Comparison of ENCODE assay signal across 32 cellular contexts in genomic region chr17:12040478-12040877, GRCh38. TPM values are rescaled to one million over a fixed set of nuclear protein-coding genes. Genes with fewer than 3 reads are reported as not detected.
DNase-seq lines count a peak whose midpoint lies in the region; ATAC-seq and TF ChIP-seq lines count a peak whose summit lies in the region.
"Had no signal": no experiment of that assay in that cellular context is flagged by ENCODE, and none has a peak within 500 bp of the region (broad histone marks: within the 10 kb centered on the region; RNA-seq: fewer than 3 reads in every experiment).

No MANE protein-coding gene starts in this region.

- no peaks in the 10 kb centered on the region for H3K27me3 Mint-ChIP-seq in activated naive CD8-positive, alpha-beta T cell
- no peaks in the 10 kb centered on the region for H3K27me3 Mint-ChIP-seq in stimulated activated memory B cell treated with anti-CD40 and anti-IgM and Interleukin-4, amounts not matched to agents 10 μg/mL and 1 μg/mL and 100 μg/mL, for 72 hours
- H3K27me3 Mint-ChIP-seq: activated CD4-positive, alpha-beta T cell treated with anti-CD3 and anti-CD28 coated beads, Interleukin-2, amount 10 ng/mL, durations not matched to agents 7 days and 5 days; activated naive CD4-positive, alpha-beta T cell treated with anti-CD3 and anti-CD28 coated beads, Interleukin-2, amount 50 U/mL, for 24 hours; naive B cell; progenitor cell of endocrine pancreas; T-cell had no signal

- no peak overlapping the region for H3K27ac ChIP-seq in OCI-LY7 (ENCODE audit: low read depth, low read length, poor library complexity, severe bottlenecking)
- H3K27ac ChIP-seq: cardiac muscle cell, HL-60, KMS-11, left ventricle myocardium inferior, neutrophil, Peyer's patch, right lobe of liver, thyroid gland, uterus, WERI-Rb-1 had no signal

- H3K4me3 Mint-ChIP-seq in activated naive CD8-positive, alpha-beta T cell: no peak overlapping the region
- no peak overlapping the region for H3K4me3 Mint-ChIP-seq in stimulated activated memory B cell treated with anti-CD40 and anti-IgM and Interleukin-4, amounts not matched to agents 10 μg/mL and 1 μg/mL and 100 μg/mL, for 72 hours
- H3K4me3 Mint-ChIP-seq: activated CD4-positive, alpha-beta T cell treated with anti-CD3 and anti-CD28 coated beads, Interleukin-2, amount 10 ng/mL, durations not matched to agents 7 days and 5 days; mesothelial cell of epicardium; naive B cell; T-cell had no signal

- H2AFZ ChIP-seq in OCI-LY7 (ENCODE audit: low read length): no peak overlapping the region

- no peak overlapping the region for H3K4me2 ChIP-seq in OCI-LY7 (ENCODE audit: low read length)
- H3K4me2 ChIP-seq: KMS-11 had no signal

- in situ Hi-C loops in KBM-7 (cut with MboI; ENCODE audit: low pct_unique_long_range_greater_than_20kb, low sequenced_read_pairs): no loop called here

- POLR2A ChIA-PET in OCI-LY7 (lab: Charles Lee): no interaction called here

- peaks cover 79% of the 10 kb centered on the region for H3K4me1 Mint-ChIP-seq in activated naive CD8-positive, alpha-beta T cell (ENCODE audit: low read depth)
- peaks cover 48% of the 10 kb centered on the region for H3K4me1 Mint-ChIP-seq in stimulated activated memory B cell treated with anti-CD40 and anti-IgM and Interleukin-4, amounts not matched to agents 10 μg/mL and 1 μg/mL and 100 μg/mL, for 72 hours

- H3K79me2 ChIP-seq in OCI-LY7 (ENCODE audit: insufficient read depth, low read depth, low read length): peaks cover 10% of the 10 kb centered on the region; the same call in 1 of the 2 replicates

- H3K9me3 Mint-ChIP-seq in activated naive CD8-positive, alpha-beta T cell (ENCODE audit: low read depth): no peaks in the 10 kb centered on the region
- no peaks in the 10 kb centered on the region for H3K9me3 Mint-ChIP-seq in stimulated activated memory B cell treated with anti-CD40 and anti-IgM and Interleukin-4, amounts not matched to agents 10 μg/mL and 1 μg/mL and 100 μg/mL, for 72 hours
- H3K9me3 Mint-ChIP-seq: activated naive CD4-positive, alpha-beta T cell treated with anti-CD3 and anti-CD28 coated beads, Interleukin-2, amount 50 U/mL, for 24 hours; mesothelial cell of epicardium; naive B cell; T-cell had no signal

- no peaks in the 10 kb centered on the region for H3K9me3 ChIP-seq in OCI-LY7 (ENCODE audit: low read length)
- H3K9me3 ChIP-seq: left ventricle myocardium inferior, neutrophil, Peyer's patch, right lobe of liver, SJSA1, thyroid gland, uterus had no signal

- no peaks in the 10 kb centered on the region for H3K4me1 ChIP-seq in OCI-LY7 (ENCODE audit: insufficient read depth, low read length, poor library complexity, severe bottlenecking)
- H3K4me1 ChIP-seq: uterus had no signal

- TF ChIP-seq CTCF in fibroblast of mammary gland (conservative IDR thresholded peaks at IDR 0.05; ENCODE audit: control insufficient read depth, insufficient read depth, low read depth, low read length) (no peak), OCI-LY7 (conservative IDR thresholded peaks at IDR 0.05; ENCODE audit: low read length) (no peak)

- no peaks in the 10 kb centered on the region for H3K36me3 ChIP-seq in OCI-LY7 (ENCODE audit: insufficient read depth, low read length)
- H3K36me3 ChIP-seq: cardiac muscle cell, left ventricle myocardium inferior, neutrophil, Peyer's patch, right lobe of liver, SJSA1, thyroid gland, uterus, WERI-Rb-1 had no signal

- peaks cover 5% of the 10 kb centered on the region for H3K36me3 Mint-ChIP-seq in activated naive CD8-positive, alpha-beta T cell
- no peaks in the 10 kb centered on the region for H3K36me3 Mint-ChIP-seq in stimulated activated memory B cell treated with anti-CD40 and anti-IgM and Interleukin-4, amounts not matched to agents 10 μg/mL and 1 μg/mL and 100 μg/mL, for 72 hours
- H3K36me3 Mint-ChIP-seq: naive B cell had no signal

- H3K4me3 ChIP-seq in fibroblast of mammary gland (ENCODE audit: control insufficient read depth, low read depth, low read length): no peak overlapping the region
- no peak overlapping the region for H3K4me3 ChIP-seq in OCI-LY7 (ENCODE audit: low read depth, low read length, poor library complexity, severe bottlenecking)
- H3K4me3 ChIP-seq: cardiac muscle cell, left ventricle myocardium inferior, Peyer's patch, right lobe of liver, SJSA1, thyroid gland, uterus had no signal

- H3K9me2 ChIP-seq in OCI-LY7 (ENCODE audit: insufficient read depth, low read length): no peaks in the 10 kb centered on the region

- ATAC-seq in stimulated activated memory B cell treated with anti-CD40 and anti-IgM and Interleukin-4, amounts not matched to agents 10 μg/mL and 1 μg/mL and 100 μg/mL, for 72 hours: no peak
- no peak for ATAC-seq in left colon
- ATAC-seq: right lobe of liver, T-cell had no signal

- H4K20me1 ChIP-seq in OCI-LY7 (ENCODE audit: insufficient read depth, low read length): peaks cover 20% of the 10 kb centered on the region

- DNase-seq in AG20443 (ENCODE audit: low spot score): peak; percentile 8
- peak; percentile 38 for DNase-seq in LHCN-M2 (ENCODE audit: low read depth)
- peak; percentile 39 for DNase-seq in fibroblast of mammary gland (ENCODE audit: low read depth)
- DNase-seq in KBM-7: no peak
- no peak for DNase-seq in OCI-LY7 (ENCODE audit: low spot score)
- DNase-seq in left colon: no peak
- DNase-seq: ACHN; activated CD4-positive, alpha-beta T cell treated with anti-CD3 and anti-CD28 coated beads, Interleukin-2, amount 10 ng/mL, durations not matched to agents 7 days and 5 days; anterior cingulate cortex; glutamatergic neuron; GOT3; left ventricle myocardium inferior; naive B cell; NCI-H1417 treated with DMSO at 0.1 percent for 48 hours; NCI-H2029 treated with DMSO at 0.1 percent for 48 hours; Peyer's patch; right lobe of liver; stimulated activated CD4-positive, alpha-beta T cell treated with anti-CD3 and anti-CD28 coated beads, Interleukin-4, amount 100 ng/mL, for 1 hour; T-cell; thyroid gland; uterus; WERI-Rb-1 had no signal

- no TSS peak for BruUV-seq in OCI-LY7 (replicated peaks; lab: Mats Ljungman, UMichigan)

- peak overlapping the region; percentile 41 for H3K27ac Mint-ChIP-seq in activated naive CD8-positive, alpha-beta T cell
- H3K27ac Mint-ChIP-seq in stimulated activated memory B cell treated with anti-CD40 and anti-IgM and Interleukin-4, amounts not matched to agents 10 μg/mL and 1 μg/mL and 100 μg/mL, for 72 hours: no peak overlapping the region
- H3K27ac Mint-ChIP-seq: activated CD4-positive, alpha-beta T cell treated with anti-CD3 and anti-CD28 coated beads, Interleukin-2, amount 10 ng/mL, durations not matched to agents 7 days and 5 days; mesothelial cell of epicardium; naive B cell; progenitor cell of endocrine pancreas; T-cell had no signal

- intact Hi-C loops in OCI-LY7 (cut with micrococcal nuclease; ENCODE audit: unreplicated experiment) (no loop called here), left colon (cut with DNase I, micrococcal nuclease) (no loop called here)

- CTCF ChIA-PET in OCI-LY7 (lab: Charles Lee; ENCODE audit: unreplicated experiment): no interaction called here

RNA-seq across cellular contexts. Expression of gene MAP2K4, which starts 19.8 kb away (rescaled TPM):
- total RNA-seq in LHCN-M2 (2014; rRNA removed): 28.7 and 33.1 TPM in 2 replicates
- 9.4 TPM for polyA plus RNA-seq in LHCN-M2 (2012)
- 9.4 and 12.3 TPM in 2 replicates for total RNA-seq in OCI-LY7 (2014; rRNA removed; shearing (Covaris generic))
- total RNA-seq in OCI-LY7 (2022): 24.9 and 29.1 TPM in 2 replicates
- total RNA-seq in left colon: 10 to 100 TPM; 35.1 to 41.6 TPM

RNA-seq across cellular contexts. Expression of gene ZNF18, which starts 43.2 kb away (rescaled TPM):
- total RNA-seq in LHCN-M2 (2014; rRNA removed) (7.9 and 8.1 TPM in 2 replicates), OCI-LY7 (2022) (9.0 and 9.1 TPM in 2 replicates), left colon (1 to 10 TPM; 5.7 to 8.3 TPM)
- 4.0 TPM for polyA plus RNA-seq in LHCN-M2 (2012)
- 9.1 and 10.6 TPM in 2 replicates for total RNA-seq in OCI-LY7 (2014; rRNA removed; shearing (Covaris generic))

Comparison
In these comparisons a context has a peak if more than half of its experiments do, and no peak if none do; other contexts are left out.
1. DNase-seq: peak in AG20443 (single experiment), LHCN-M2 (single experiment) and fibroblast of mammary gland (single experiment); none in KBM-7 (single experiment), OCI-LY7 (single experiment) and left colon (0 of 2).